Comparison of ENCODE assay signal across 8 cellular contexts in genomic region chr20:45405566-45406259, GRCh38. TPM values are rescaled to one million over a fixed set of nuclear protein-coding genes. Genes with fewer than 3 reads are reported as not detected.
DNase-seq lines count a peak whose midpoint lies in the region; ATAC-seq, FAIRE-seq and TF ChIP-seq lines count a peak whose summit lies in the region.

No MANE protein-coding gene starts in this region.

- H3F3A ChIP-seq in Loucy (ENCODE audit: low read depth) = no peaks in the 10 kb centered on the region

- H3K36me3 ChIP-seq in DND-41 (ENCODE audit: insufficient read depth, low read length) = peaks cover 31% of the 10 kb centered on the region
- no peaks in the 10 kb centered on the region for H3K36me3 ChIP-seq in Loucy (ENCODE audit: insufficient read depth, low read length)
- H3K36me3 ChIP-seq in bronchial epithelial cell (ENCODE audit: control insufficient read depth, insufficient read depth, low read length) = no peaks in the 10 kb centered on the region
- H3K36me3 ChIP-seq in suprapubic skin = peaks cover 15% of the 10 kb centered on the region

- DNase-seq in DND-41 (no peak), bronchial epithelial cell (ENCODE audit: low read depth) (peak; percentile 52), left lobe of liver (ENCODE audit: low spot score) (no peak), suprapubic skin (ENCODE audit: low spot score in 2 of 2) (no peak), NCI-H226 (no peak), NOMO-1 treated with dmso at 0.1 percent for 144 hours (lab: John Stamatoyannopoulos, UW; ENCODE audit: unreplicated experiment) (no peak)

- peak overlapping the region; percentile 96 for H3K9ac ChIP-seq in DND-41 (ENCODE audit: low read depth, low read length)
- H3K9ac ChIP-seq in Loucy (ENCODE audit: low read depth, low read length, poor library complexity, severe bottlenecking) = peak overlapping the region; percentile 71

- H3K9me2 ChIP-seq in Loucy (replicated peaks; ENCODE audit: low read depth, low read length) = no peaks in the 10 kb centered on the region

- WGBS in suprapubic skin = 5% methylated on average over 22 of the region's 49 CpGs

- H3K4me2 ChIP-seq in DND-41 (ENCODE audit: insufficient read depth, low read length) (peak overlapping the region; percentile 100), Loucy (ENCODE audit: low read depth, low read length, poor library complexity, severe bottlenecking) (peak overlapping the region; percentile 85)

- no peak for TF ChIP-seq CTCF in DND-41 (IDR thresholded peaks at IDR 0.05; ENCODE audit: borderline replicate concordance, extremely low read depth, low read length, poor library complexity, severe bottlenecking)
- TF ChIP-seq CTCF in Loucy (conservative IDR thresholded peaks at IDR 0.05; ENCODE audit: low read length) = no peak
- TF ChIP-seq CTCF in bronchial epithelial cell (IDR thresholded peaks at IDR 0.05; ENCODE audit: insufficient read depth, low read length, severe bottlenecking) = no peak
- no peak for TF ChIP-seq CTCF in suprapubic skin (IDR thresholded peaks at IDR 0.05)

- ATAC-seq in DND-41 (ENCODE audit: insufficient read depth, low read depth) (peak; percentile 56), left lobe of liver (peak; percentile 38), HG03280 (IDR thresholded peaks at IDR 0.05; ENCODE audit: unreplicated experiment) (no peak)

- FAIRE-seq in bronchial epithelial cell (lab: Jason Lieb, UNC) = no peak

- TF ChIP-seq POLR2A in suprapubic skin (IDR thresholded peaks at IDR 0.05) = no peak

- peaks cover 13% of the 10 kb centered on the region for H3K9me3 ChIP-seq in DND-41 (ENCODE audit: insufficient read depth, low read length, severe bottlenecking)
- no peaks in the 10 kb centered on the region; the same call in 1 of the 2 replicates for H3K9me3 ChIP-seq in Loucy (ENCODE audit: insufficient read depth, low read depth, low read length)
- H3K9me3 ChIP-seq in suprapubic skin = no peaks in the 10 kb centered on the region

- H3K27ac ChIP-seq in DND-41 (ENCODE audit: low read length) (peak overlapping the region; percentile 89), suprapubic skin (peak overlapping the region; percentile 92)

- H4K20me1 ChIP-seq in DND-41 (ENCODE audit: insufficient read depth, low read length) (no peaks in the 10 kb centered on the region), Loucy (ENCODE audit: insufficient read depth, low read length, poor library complexity, severe bottlenecking) (no peaks in the 10 kb centered on the region)

- H2AFZ ChIP-seq in DND-41 (ENCODE audit: low read depth, low read length) (peak overlapping the region; percentile 100), Loucy (ENCODE audit: low read length) (peak overlapping the region; percentile 95)

- TF ChIP-seq EP300 in suprapubic skin (IDR thresholded peaks at IDR 0.05) = no peak

- H3K79me2 ChIP-seq in DND-41 (ENCODE audit: insufficient read depth, low read length) (peaks cover 22% of the 10 kb centered on the region), Loucy (ENCODE audit: insufficient read depth, low read length) (no peaks in the 10 kb centered on the region)

- H3K4me3 ChIP-seq in DND-41 (ENCODE audit: low read depth in 1 of 2, low read length in 2 of 2) (peak overlapping the region; percentile 79 to 98), Loucy (ENCODE audit: low read length, poor library complexity, severe bottlenecking) (peak overlapping the region; percentile 75), bronchial epithelial cell (ENCODE audit: low read depth, low read length) (peak overlapping the region; percentile 74), suprapubic skin (peak overlapping the region; percentile 87)

- H3K4me1 ChIP-seq in DND-41 (ENCODE audit: insufficient read depth, low read length) (peaks cover 32% of the 10 kb centered on the region), Loucy (ENCODE audit: insufficient read depth, low read length, poor library complexity, severe bottlenecking) (no peaks in the 10 kb centered on the region), suprapubic skin (peaks cover 21% of the 10 kb centered on the region)

- no peaks in the 10 kb centered on the region for H3K27me3 ChIP-seq in DND-41 (ENCODE audit: insufficient read depth, low read length, poor library complexity)
- peaks cover 4% of the 10 kb centered on the region for H3K27me3 ChIP-seq in Loucy (ENCODE audit: insufficient read depth, low read length, poor library complexity, severe bottlenecking)
- no peaks in the 10 kb centered on the region for H3K27me3 ChIP-seq in bronchial epithelial cell (ENCODE audit: control insufficient read depth, insufficient read depth, low read length)
- no peaks in the 10 kb centered on the region for H3K27me3 ChIP-seq in suprapubic skin

RNA-seq across cellular contexts. Expression of gene DBNDD2, which starts 2.4 kb away (rescaled TPM):
- total RNA-seq in bronchial epithelial cell = 12.9 and 18.2 TPM in 2 replicates
- 2.9 TPM for total RNA-seq in left lobe of liver
- 10 to 100 TPM; 42.4 to 72.3 (median 49.7) TPM for total RNA-seq in suprapubic skin

RNA-seq across cellular contexts. Expression of gene PIGT, which starts 10.2 kb away (rescaled TPM):
- total RNA-seq in bronchial epithelial cell = 14.7 and 20.1 TPM in 2 replicates
- 36.0 TPM for total RNA-seq in left lobe of liver
- total RNA-seq in suprapubic skin = 10 to 100 TPM; 44.6 to 77.8 (median 51.8) TPM

RNA-seq across cellular contexts. Expression of gene TP53TG5, which starts 27.6 kb away (rescaled TPM):
- total RNA-seq in bronchial epithelial cell (0.13 TPM in 1 of 2 replicates, not detected in the other), left lobe of liver (not detected), suprapubic skin (under 1 TPM in 1 of 4 donors, not detected in 3; 0.32 TPM)

RNA-seq across cellular contexts. Expression of gene SYS1, which starts 42.8 kb away (rescaled TPM):
- 12.0 and 17.9 TPM in 2 replicates for total RNA-seq in bronchial epithelial cell
- total RNA-seq in left lobe of liver = 16.9 TPM
- total RNA-seq in suprapubic skin = 10 to 100 TPM; 30.9 to 49.5 (median 38.7) TPM

RNA-seq across cellular contexts. Expression of gene SDC4, which starts 57.5 kb away (rescaled TPM):
- total RNA-seq in bronchial epithelial cell = 211 and 272 TPM in 2 replicates
- 89.3 TPM for total RNA-seq in left lobe of liver
- 100 to 1,000 TPM; 156 to 255 (median 216) TPM for total RNA-seq in suprapubic skin
